ENCODE assay signal across 8 cellular contexts in genomic region chr1:243850013-243850367, GRCh38. TPM values are rescaled to one million over a fixed set of nuclear protein-coding genes. Genes with fewer than 3 reads are reported as not detected.
DNase-seq lines count a peak whose midpoint lies in the region; ATAC-seq, FAIRE-seq and TF ChIP-seq lines count a peak whose summit lies in the region.

Gene AKT3, minus strand, starts transcription at chr1:243850243. Its CDS starts 7,073 bp downstream, at chr1:243843170.

- no peaks in the 10 kb centered on the region for H3K27me3 Mint-ChIP-seq in T-helper 17 cell

- in situ Hi-C loops in KBM-7 (cut with MboI; ENCODE audit: low pct_unique_long_range_greater_than_20kb, low sequenced_read_pairs): no loop called here

- peaks cover 34% of the 10 kb centered on the region for H3K4me1 ChIP-seq in neuron (ENCODE audit: insufficient read depth, low read length)

- no peaks in the 10 kb centered on the region for H3K36me3 Mint-ChIP-seq in T-helper 17 cell (ENCODE audit: low read depth)

- no peaks in the 10 kb centered on the region for H3K27me3 ChIP-seq in neuron (ENCODE audit: insufficient read depth, low read length)

- peaks cover 12% of the 10 kb centered on the region for H3K4me1 Mint-ChIP-seq in T-helper 17 cell

- peak within 1 kb of the TSS; percentile 97 for H3K4me3 Mint-ChIP-seq in T-helper 17 cell

- no peaks in the 10 kb centered on the region for H3K9me3 ChIP-seq in T-helper 17 cell (ENCODE audit: control insufficient read depth, low read length, poor library complexity, severe bottlenecking)
- H3K9me3 ChIP-seq in neuron (ENCODE audit: low read length): no peaks in the 10 kb centered on the region

- peak within 1 kb of the TSS; percentile 97 for H3K27ac Mint-ChIP-seq in T-helper 17 cell

- H3K36me3 ChIP-seq in neuron (ENCODE audit: insufficient read depth, low read length): no peaks in the 10 kb centered on the region

- H2AFZ ChIP-seq in neuron (ENCODE audit: low read depth, low read length): peak within 1 kb of the TSS; percentile 90

- DNase-seq in HFF-Myc (ENCODE audit: extremely low read depth, low read depth) (no peak), T-helper 17 cell (no peak), fibroblast of the aortic adventitia (ENCODE audit: low read depth) (no peak), RCC 7860 (ENCODE audit: low spot score) (no peak), DMS153 (lab: John Stamatoyannopoulos, UW) (no peak), KBM-7 (no peak)

- no peak for FAIRE-seq in RCC 7860 (lab: Jason Lieb, UNC)

- H3K4me3 ChIP-seq in HFF-Myc (replicated peaks; ENCODE audit: low read depth, low read length) (peak within 1 kb of the TSS; percentile 63), fibroblast of the aortic adventitia (ENCODE audit: low read depth, low read length) (peak within 1 kb of the TSS; percentile 78), neuron (ENCODE audit: low read length) (peak within 1 kb of the TSS; percentile 98)

- no peak for TF ChIP-seq CTCF in HFF-Myc (IDR thresholded peaks at IDR 0.05; ENCODE audit: low read depth, low read length, missing control alignments)
- TF ChIP-seq CTCF in fibroblast of the aortic adventitia (IDR thresholded peaks at IDR 0.05; ENCODE audit: insufficient read depth, low read length): no peak

- ATAC-seq in T-helper 17 cell (no peak), HG03378 (IDR thresholded peaks at IDR 0.05; ENCODE audit: unreplicated experiment) (no peak)

RNA-seq across cellular contexts. Expression of gene AKT3, which starts in this region (rescaled TPM):
- total RNA-seq in T-helper 17 cell: 100 to 1,000 TPM in 1 of 2 donors, 10 to 100 TPM in 1; 96.0 to 103 TPM
- total RNA-seq in fibroblast of the aortic adventitia (ENCODE audit: low replicate concordance): 36.6 and 44.6 TPM in 2 replicates
